In the genomic region with DNA sequence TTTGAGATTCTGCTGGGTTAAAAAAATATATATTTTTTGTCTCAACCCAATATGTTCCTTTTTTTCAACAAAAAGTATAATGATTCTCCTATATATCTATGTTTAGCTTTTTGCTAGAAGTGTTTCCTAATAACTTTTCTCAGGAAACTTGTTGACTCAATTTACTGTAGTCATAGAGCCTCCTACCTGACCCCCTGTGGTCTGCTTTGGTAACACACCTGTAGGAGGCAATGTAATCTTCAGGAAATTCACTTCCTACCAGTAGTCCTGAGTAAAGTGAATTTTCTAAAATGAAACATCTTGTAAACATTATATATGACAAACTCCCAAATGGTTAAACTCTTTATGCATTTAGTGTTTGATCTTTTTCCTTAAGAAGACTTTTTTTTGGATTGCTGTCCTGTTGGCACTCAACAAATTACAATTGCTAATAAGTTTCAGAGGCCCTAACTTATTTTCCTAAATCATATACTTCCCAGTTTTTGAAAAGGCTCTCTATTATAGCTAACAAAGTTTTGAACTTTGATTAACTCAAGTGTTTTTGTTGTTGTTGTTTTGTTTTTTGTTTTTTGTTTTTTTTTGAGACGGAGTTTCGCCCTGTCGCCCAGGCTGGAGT, we compare ENCODE assay signal across 8 cellular contexts.
DNase-seq lines count a peak whose midpoint lies in the region; ATAC-seq and TF ChIP-seq lines count a peak whose summit lies in the region.

No MANE protein-coding gene starts in this region.

- no peaks in the 10 kb centered on the region for H3K36me3 ChIP-seq in BE2C

- peak; percentile 71 for TF ChIP-seq CTCF in BE2C (IDR thresholded peaks at IDR 0.05; ENCODE audit: low read depth, low read length)
- TF ChIP-seq CTCF in GM20000 (IDR thresholded peaks at IDR 0.05; ENCODE audit: extremely low read depth, missing control alignments) = peak; percentile 28
- TF ChIP-seq CTCF in epithelial cell of proximal tubule (conservative IDR thresholded peaks at IDR 0.05; ENCODE audit: low read depth, low read length) = peak; percentile 70

- H3K9me3 ChIP-seq in BE2C = no peaks in the 10 kb centered on the region

- DNase-seq in BE2C (peak; percentile 33), GM20000 (ENCODE audit: low spot score) (peak; percentile 23), RKO (ENCODE audit: low spot score) (peak; percentile 59), epithelial cell of proximal tubule (ENCODE audit: low read depth) (no peak), NCI-H2107 (lab: John Stamatoyannopoulos, UW) (no peak), T1000 (lab: John Stamatoyannopoulos, UW) (no peak)
- DNase-seq in stimulated activated CD4-positive, alpha-beta T cell treated with anti-CD3 and anti-CD28 coated beads, Interleukin-4, amount 100 ng/mL, for 1 hour = peak; percentile 11

- H3K4me1 ChIP-seq in BE2C = peaks cover 8% of the 10 kb centered on the region

- H3K27me3 ChIP-seq in BE2C = no peaks in the 10 kb centered on the region

- no peak for ATAC-seq in GM18870 (IDR thresholded peaks at IDR 0.05; ENCODE audit: unreplicated experiment)

- H3K4me3 ChIP-seq in BE2C (ENCODE audit: low read depth, low read length) = no peak overlapping the region
- no peak overlapping the region for H3K4me3 ChIP-seq in epithelial cell of proximal tubule (ENCODE audit: low read depth, low read length)

Comparison
In these comparisons a context has a peak if more than half of its experiments do, and no peak if none do; other contexts are left out.
1. DNase-seq: peak in BE2C (single experiment), GM20000 (single experiment), RKO (single experiment) and stimulated activated CD4-positive, alpha-beta T cell treated with anti-CD3 and anti-CD28 coated beads, Interleukin-4, amount 100 ng/mL, for 1 hour (single experiment); none in epithelial cell of proximal tubule (single experiment), NCI-H2107 (single experiment) and T1000 (single experiment).
2. Peak in every context shown above with its lines, with median percentiles within 50 percentile points of each other: CTCF ChIP-seq.